In the genomic region with DNA sequence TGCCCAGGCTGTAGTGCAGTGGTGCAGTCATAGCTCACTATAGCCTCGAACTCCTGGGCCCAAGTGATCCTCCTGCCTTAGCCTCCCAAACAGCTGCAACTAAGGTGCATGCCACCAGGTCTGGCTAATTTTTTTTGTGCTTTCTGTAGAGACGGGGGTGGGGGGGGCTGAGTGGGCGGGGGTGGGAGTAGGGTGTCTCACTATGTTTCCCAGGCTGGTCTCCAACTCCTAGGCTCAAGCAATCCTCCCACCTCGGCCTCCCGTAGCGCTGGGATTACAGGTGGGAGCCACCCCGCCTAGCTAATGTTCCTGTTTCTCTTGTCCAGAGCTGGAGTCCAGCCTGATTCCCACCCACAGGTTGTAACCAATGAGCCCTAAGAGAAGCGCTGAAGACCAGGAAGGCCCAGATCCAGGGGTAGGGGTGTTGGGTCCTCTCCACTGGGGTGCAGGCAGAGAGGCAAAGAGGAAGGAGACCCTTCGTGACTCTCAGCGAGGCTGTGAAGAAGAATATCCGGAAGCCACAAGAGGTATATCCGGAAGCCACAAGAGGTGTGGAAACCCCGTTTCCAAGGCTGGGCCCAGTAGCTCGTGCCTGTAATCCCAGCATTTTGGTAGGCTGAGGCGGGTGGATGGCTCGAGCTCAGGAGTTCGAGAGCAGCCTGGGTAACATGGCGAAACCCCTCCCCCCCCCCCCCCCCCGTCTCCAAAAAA, we compare ENCODE assay signal across 9 cellular contexts. TPM values are rescaled to one million over a fixed set of nuclear protein-coding genes. Genes with fewer than 3 reads are reported as not detected.
DNase-seq lines count a peak whose midpoint lies in the region; ATAC-seq and TF ChIP-seq lines count a peak whose summit lies in the region.
"Had no signal": no experiment of that assay in that cellular context is flagged by ENCODE, and none has a peak within 500 bp of the region (broad histone marks: within the 10 kb centered on the region; RNA-seq: fewer than 3 reads in every experiment).

No MANE protein-coding gene starts in this region.

- H3K9me3 ChIP-seq in OCI-LY3 (ENCODE audit: insufficient read depth, low read length) (no peaks in the 10 kb centered on the region), heart right ventricle (no peaks in the 10 kb centered on the region)
- H3K9me3 ChIP-seq: adrenal gland had no signal

- TF ChIP-seq CTCF in OCI-LY3 (IDR thresholded peaks at IDR 0.05; ENCODE audit: low read depth, low read length) (no peak), heart right ventricle (IDR thresholded peaks at IDR 0.05) (no peak)

- H3K36me3 ChIP-seq in OCI-LY3 (replicated peaks; ENCODE audit: low read depth, low read length) (peaks cover 15% of the 10 kb centered on the region), heart right ventricle (peaks cover 0 to 22% (median 4%) of the 10 kb centered on the region in 9 donors)

- DNase-seq in activated T-helper 2 cell treated with anti-CD3 and anti-CD28 coated beads, Interferon-gamma antibody, Interleukin-2, Interleukin-4, amounts not matched to agents 10 μg/mL and 5 μg/mL and 100 μg/mL, durations not matched to agents 14 hours and 24 hours and 36 hours (ENCODE audit: low spot score): peak; percentile 66
- DNase-seq in heart right ventricle (no peak), ACHN (no peak)

- ATAC-seq in GM21723 (IDR thresholded peaks at IDR 0.05; ENCODE audit: unreplicated experiment) (peak; percentile 19), heart right ventricle (peak in 4 of 8 donors; percentile 1), GM19351 (IDR thresholded peaks at IDR 0.05; ENCODE audit: unreplicated experiment) (no peak), HG03571 (IDR thresholded peaks at IDR 0.05; ENCODE audit: unreplicated experiment) (no peak)

- no peaks in the 10 kb centered on the region for H3K27me3 Mint-ChIP-seq in activated T-helper 2 cell treated with anti-CD3 and anti-CD28 coated beads, Interferon-gamma antibody, Interleukin-2, Interleukin-4, amounts not matched to agents 10 μg/mL and 5 μg/mL and 100 μg/mL, durations not matched to agents 14 hours and 24 hours and 36 hours (ENCODE audit: low read depth)

- no peaks in the 10 kb centered on the region for H3K27me3 ChIP-seq in OCI-LY3 (ENCODE audit: low read depth, low read length)
- H3K27me3 ChIP-seq in heart right ventricle: no peaks in the 10 kb centered on the region
- H3K27me3 ChIP-seq: adrenal gland had no signal

- intact Hi-C loops in activated T-helper 2 cell treated with anti-CD3 and anti-CD28 coated beads, Interferon-gamma antibody, Interleukin-2, Interleukin-4, amounts not matched to agents 10 μg/mL and 5 μg/mL and 100 μg/mL, durations not matched to agents 14 hours and 24 hours and 36 hours (cut with micrococcal nuclease): no loop called here
- intact Hi-C loops in heart right ventricle (cut with DNase I): no loop called here

- peak overlapping the region; percentile 73 for H3K4me3 Mint-ChIP-seq in activated T-helper 2 cell treated with anti-CD3 and anti-CD28 coated beads, Interferon-gamma antibody, Interleukin-2, Interleukin-4, amounts not matched to agents 10 μg/mL and 5 μg/mL and 100 μg/mL, durations not matched to agents 14 hours and 24 hours and 36 hours (ENCODE audit: low read depth)

- peaks cover 8% of the 10 kb centered on the region for H3K79me2 ChIP-seq in OCI-LY3 (ENCODE audit: low read length)

- peak overlapping the region; percentile 78 for H2AFZ ChIP-seq in OCI-LY3 (ENCODE audit: low read depth, low read length)

- no peaks in the 10 kb centered on the region for H4K20me1 ChIP-seq in OCI-LY3 (ENCODE audit: insufficient read depth, low read length)

- H3K4me3 ChIP-seq in OCI-LY3 (ENCODE audit: low read length) (peak overlapping the region; percentile 84), heart right ventricle (peak overlapping the region in 9 of 10 donors; percentile 66 to 97 (median 81)), skin epidermis (peak overlapping the region; percentile 52 to 85 (median 66))

- H3K36me3 Mint-ChIP-seq in activated T-helper 2 cell treated with anti-CD3 and anti-CD28 coated beads, Interferon-gamma antibody, Interleukin-2, Interleukin-4, amounts not matched to agents 10 μg/mL and 5 μg/mL and 100 μg/mL, durations not matched to agents 14 hours and 24 hours and 36 hours (ENCODE audit: low read depth): peaks cover 21% of the 10 kb centered on the region

- peaks cover 17% of the 10 kb centered on the region for H3K4me1 Mint-ChIP-seq in activated T-helper 2 cell treated with anti-CD3 and anti-CD28 coated beads, Interferon-gamma antibody, Interleukin-2, Interleukin-4, amounts not matched to agents 10 μg/mL and 5 μg/mL and 100 μg/mL, durations not matched to agents 14 hours and 24 hours and 36 hours (ENCODE audit: low read depth)

- peak overlapping the region; percentile 78 for H3K4me2 ChIP-seq in OCI-LY3 (ENCODE audit: low read length)

- H3K27ac ChIP-seq in OCI-LY3 (ENCODE audit: low read length) (peak overlapping the region; percentile 62), heart right ventricle (peak overlapping the region in 9 of 10 donors; percentile 59 to 89 (median 72)), skin epidermis (peak overlapping the region in 20 of 21 experiments; percentile 40 to 92 (median 77))

- in situ Hi-C loops in ACHN (cut with HindIII; ENCODE audit: low pct_ligation_motif_present, low pct_unique_long_range_greater_than_20kb, low sequenced_read_pairs): no loop called here

- peak overlapping the region; percentile 79 for H3K9ac ChIP-seq in OCI-LY3 (ENCODE audit: low read length)

- peaks cover 12% of the 10 kb centered on the region for H3K4me1 ChIP-seq in OCI-LY3 (ENCODE audit: low read length)
- H3K4me1 ChIP-seq in heart right ventricle: peaks cover 0 to 24% (median 13%) of the 10 kb centered on the region in 9 donors

- no peaks in the 10 kb centered on the region for H3K9me3 Mint-ChIP-seq in activated T-helper 2 cell treated with anti-CD3 and anti-CD28 coated beads, Interferon-gamma antibody, Interleukin-2, Interleukin-4, amounts not matched to agents 10 μg/mL and 5 μg/mL and 100 μg/mL, durations not matched to agents 14 hours and 24 hours and 36 hours

- peak overlapping the region; percentile 83 for H3K27ac Mint-ChIP-seq in activated T-helper 2 cell treated with anti-CD3 and anti-CD28 coated beads, Interferon-gamma antibody, Interleukin-2, Interleukin-4, amounts not matched to agents 10 μg/mL and 5 μg/mL and 100 μg/mL, durations not matched to agents 14 hours and 24 hours and 36 hours

- 57% methylated on average over 19 of the region's 19 CpGs for WGBS in heart right ventricle, 2 donors

RNA-seq across cellular contexts. Expression of a gene that starts 0.8 kb away (rescaled TPM):
- total RNA-seq in activated T-helper 2 cell treated with anti-CD3 and anti-CD28 coated beads, Interferon-gamma antibody, Interleukin-2, Interleukin-4, amounts not matched to agents 10 μg/mL and 5 μg/mL and 100 μg/mL, durations not matched to agents 14 hours and 24 hours and 36 hours: 93.8 and 103 TPM in 2 replicates
- 10 to 100 TPM; 29.5 to 58.2 (median 36.1) TPM for total RNA-seq in heart right ventricle
- polyA plus RNA-seq in heart right ventricle: 100 to 1,000 TPM in 1 of 2 donors, 10 to 100 TPM in 1; 70.2 to 159 TPM

RNA-seq across cellular contexts. Expression of a gene that starts 10.0 kb away (rescaled TPM):
- total RNA-seq in activated T-helper 2 cell treated with anti-CD3 and anti-CD28 coated beads, Interferon-gamma antibody, Interleukin-2, Interleukin-4, amounts not matched to agents 10 μg/mL and 5 μg/mL and 100 μg/mL, durations not matched to agents 14 hours and 24 hours and 36 hours: not detected in 2 replicates
- 1 to 10 TPM in 1 of 10 donors, under 1 TPM in 4, not detected in 5; 0.34 to 2.7 (median 0.45) TPM for total RNA-seq in heart right ventricle
- polyA plus RNA-seq in heart right ventricle: 1 to 10 TPM in 1 of 2 donors, under 1 TPM in 1; 0.62 to 1.5 TPM

RNA-seq across cellular contexts. Expression of a gene that starts 31.7 kb away (rescaled TPM):
- 67.8 and 77.6 TPM in 2 replicates for total RNA-seq in activated T-helper 2 cell treated with anti-CD3 and anti-CD28 coated beads, Interferon-gamma antibody, Interleukin-2, Interleukin-4, amounts not matched to agents 10 μg/mL and 5 μg/mL and 100 μg/mL, durations not matched to agents 14 hours and 24 hours and 36 hours
- total RNA-seq in heart right ventricle: 100 to 1,000 TPM; 117 to 166 (median 148) TPM
- 100 to 1,000 TPM; 132 to 147 TPM for polyA plus RNA-seq in heart right ventricle

RNA-seq across cellular contexts. Expression of a gene that starts 32.1 kb away (rescaled TPM):
- total RNA-seq in activated T-helper 2 cell treated with anti-CD3 and anti-CD28 coated beads, Interferon-gamma antibody, Interleukin-2, Interleukin-4, amounts not matched to agents 10 μg/mL and 5 μg/mL and 100 μg/mL, durations not matched to agents 14 hours and 24 hours and 36 hours: 150 TPM in 2 replicates
- total RNA-seq in heart right ventricle: 10 to 100 TPM; 63.0 to 96.0 (median 76.7) TPM
- polyA plus RNA-seq in heart right ventricle: 10 to 100 TPM; 39.7 to 70.2 TPM

RNA-seq across cellular contexts. Expression of a gene that starts 44.0 kb away (rescaled TPM):
- total RNA-seq in activated T-helper 2 cell treated with anti-CD3 and anti-CD28 coated beads, Interferon-gamma antibody, Interleukin-2, Interleukin-4, amounts not matched to agents 10 μg/mL and 5 μg/mL and 100 μg/mL, durations not matched to agents 14 hours and 24 hours and 36 hours: 0.90 and 2.4 TPM in 2 replicates
- total RNA-seq in heart right ventricle: 1 to 10 TPM; 2.1 to 7.7 (median 3.9) TPM
- polyA plus RNA-seq in heart right ventricle: 10 to 100 TPM in 1 of 2 donors, 1 to 10 TPM in 1; 2.5 to 13.7 TPM
